ENCODE assay signal across 12 cellular contexts in genomic region chr7:157352506-157352905, GRCh38. TPM values are rescaled to one million over a fixed set of nuclear protein-coding genes. Genes with fewer than 3 reads are reported as not detected.
DNase-seq lines count a peak whose midpoint lies in the region; ATAC-seq and TF ChIP-seq lines count a peak whose summit lies in the region.
"Had no signal": no experiment of that assay in that cellular context is flagged by ENCODE, and none has a peak within 500 bp of the region (broad histone marks: within the 10 kb centered on the region; RNA-seq: fewer than 3 reads in every experiment).

No MANE protein-coding gene starts in this region.

- H3K9me3 Mint-ChIP-seq in activated CD4-positive, alpha-beta T cell treated with anti-CD3 and anti-CD28 coated beads, Interleukin-2, amount 10 ng/mL, durations not matched to agents 24 days and 14 days = no peaks in the 10 kb centered on the region
- no peaks in the 10 kb centered on the region for H3K9me3 Mint-ChIP-seq in activated naive CD8-positive, alpha-beta T cell treated with anti-CD3 and anti-CD28 coated beads for 36 hours

- H3K9me3 ChIP-seq in psoas muscle (no peaks in the 10 kb centered on the region), MG63 (no peaks in the 10 kb centered on the region)
- H3K9me3 ChIP-seq: colonic mucosa had no signal

- H3K4me3 Mint-ChIP-seq in activated CD4-positive, alpha-beta T cell treated with anti-CD3 and anti-CD28 coated beads, Interleukin-2, amount 10 ng/mL, durations not matched to agents 24 days and 14 days = peak overlapping the region; percentile 16
- H3K4me3 Mint-ChIP-seq in activated naive CD8-positive, alpha-beta T cell treated with anti-CD3 and anti-CD28 coated beads for 36 hours = peak overlapping the region; percentile 19

- H3K4me1 ChIP-seq in psoas muscle = peaks cover 89% of the 10 kb centered on the region

- peaks cover 13% of the 10 kb centered on the region for H3K36me3 Mint-ChIP-seq in activated CD4-positive, alpha-beta T cell treated with anti-CD3 and anti-CD28 coated beads, Interleukin-2, amount 10 ng/mL, durations not matched to agents 24 days and 14 days (ENCODE audit: low read depth)
- peaks cover 13% of the 10 kb centered on the region for H3K36me3 Mint-ChIP-seq in activated naive CD8-positive, alpha-beta T cell treated with anti-CD3 and anti-CD28 coated beads for 36 hours

- H3K27me3 ChIP-seq in psoas muscle (ENCODE audit: insufficient read depth in 3 of 3, low read length in 2 of 3) = no peaks in the 10 kb centered on the region
- H3K27me3 ChIP-seq in MG63 = no peaks in the 10 kb centered on the region
- H3K27me3 ChIP-seq: colonic mucosa had no signal

- peak overlapping the region; percentile 64 for H3K27ac ChIP-seq in psoas muscle
- H3K27ac ChIP-seq: colonic mucosa had no signal

- DNase-seq in activated CD4-positive, alpha-beta T cell treated with anti-CD3 and anti-CD28 coated beads, Interleukin-2, amount 10 ng/mL, durations not matched to agents 24 days and 14 days = no peak
- no peak for DNase-seq in activated CD4-positive, alpha-beta T cell treated with anti-CD3 and anti-CD28 coated beads, Interleukin-2, amount 50 U/mL, for 4 hours
- DNase-seq in activated naive CD8-positive, alpha-beta T cell treated with anti-CD3 and anti-CD28 coated beads for 36 hours = no peak
- DNase-seq in psoas muscle (no peak), ACHN (no peak), MG63 (no peak)
- DNase-seq in stimulated activated CD4-positive, alpha-beta T cell treated with anti-CD3 and anti-CD28 coated beads, Interleukin-2, amount 100 ng/mL, for 48 hours = no peak
- DNase-seq: colonic mucosa; IMR-90; NCI-H524; stimulated activated CD8-positive, alpha-beta memory T cell treated with anti-CD3 and anti-CD28 coated beads, Interleukin-4, amount 100 ng/mL, for 48 hours had no signal

- no peak for TF ChIP-seq CTCF in psoas muscle (IDR thresholded peaks at IDR 0.05)

- H3K27me3 Mint-ChIP-seq in activated CD4-positive, alpha-beta T cell treated with anti-CD3 and anti-CD28 coated beads, Interleukin-2, amount 10 ng/mL, durations not matched to agents 24 days and 14 days = no peaks in the 10 kb centered on the region
- no peaks in the 10 kb centered on the region for H3K27me3 Mint-ChIP-seq in activated naive CD8-positive, alpha-beta T cell treated with anti-CD3 and anti-CD28 coated beads for 36 hours

- intact Hi-C loops in activated CD4-positive, alpha-beta T cell treated with anti-CD3 and anti-CD28 coated beads, Interleukin-2, amount 10 ng/mL, durations not matched to agents 24 days and 14 days (cut with micrococcal nuclease) = no loop called here
- intact Hi-C loops in psoas muscle (cut with DNase I) = no loop called here

- no peak overlapping the region for H3K4me3 ChIP-seq in psoas muscle
- no peak overlapping the region for H3K4me3 ChIP-seq in MG63
- H3K4me3 ChIP-seq: colonic mucosa had no signal

- peak overlapping the region; percentile 21 for H3K27ac Mint-ChIP-seq in activated CD4-positive, alpha-beta T cell treated with anti-CD3 and anti-CD28 coated beads, Interleukin-2, amount 10 ng/mL, durations not matched to agents 24 days and 14 days
- no peak overlapping the region for H3K27ac Mint-ChIP-seq in activated naive CD8-positive, alpha-beta T cell treated with anti-CD3 and anti-CD28 coated beads for 36 hours

- in situ Hi-C loops in ACHN (cut with HindIII; ENCODE audit: low pct_ligation_motif_present, low pct_unique_long_range_greater_than_20kb, low sequenced_read_pairs) = no loop called here

- H3K36me3 ChIP-seq in psoas muscle (ENCODE audit: insufficient read depth in 1 of 2, low read depth in 1 of 2) (no peaks in the 10 kb centered on the region), MG63 (no peaks in the 10 kb centered on the region; the same call in 1 of the 2 replicates)
- H3K36me3 ChIP-seq: colonic mucosa had no signal

- ATAC-seq in HG03442 (IDR thresholded peaks at IDR 0.05; ENCODE audit: unreplicated experiment) (peak; percentile 43), psoas muscle (no peak)

- WGBS in psoas muscle, 3 donors = 48 to 73% (median 51%) methylated on average over 6 of the region's 6 CpGs

- peaks cover 46% of the 10 kb centered on the region for H3K4me1 Mint-ChIP-seq in activated CD4-positive, alpha-beta T cell treated with anti-CD3 and anti-CD28 coated beads, Interleukin-2, amount 10 ng/mL, durations not matched to agents 24 days and 14 days
- peaks cover 71% of the 10 kb centered on the region for H3K4me1 Mint-ChIP-seq in activated naive CD8-positive, alpha-beta T cell treated with anti-CD3 and anti-CD28 coated beads for 36 hours

RNA-seq across cellular contexts. Expression of gene DNAJB6, which starts 15.7 kb away (rescaled TPM):
- total RNA-seq in activated CD4-positive, alpha-beta T cell treated with anti-CD3 and anti-CD28 coated beads, Interleukin-2, amount 10 ng/mL, durations not matched to agents 24 days and 14 days = 125 and 128 TPM in 2 replicates
- total RNA-seq in activated naive CD8-positive, alpha-beta T cell treated with anti-CD3 and anti-CD28 coated beads for 36 hours = 10 to 100 TPM; 77.5 to 78.0 TPM
- total RNA-seq in psoas muscle = 100 to 1,000 TPM; 226 to 243 (median 232) TPM
- polyA plus RNA-seq in psoas muscle = 100 to 1,000 TPM; 103 to 326 (median 211) TPM
- total RNA-seq in MG63 (2014; rRNA removed; shearing (Covaris generic); ENCODE audit: low replicate concordance) = 89.7 and 126 TPM in 2 replicates
